In the genomic region with DNA sequence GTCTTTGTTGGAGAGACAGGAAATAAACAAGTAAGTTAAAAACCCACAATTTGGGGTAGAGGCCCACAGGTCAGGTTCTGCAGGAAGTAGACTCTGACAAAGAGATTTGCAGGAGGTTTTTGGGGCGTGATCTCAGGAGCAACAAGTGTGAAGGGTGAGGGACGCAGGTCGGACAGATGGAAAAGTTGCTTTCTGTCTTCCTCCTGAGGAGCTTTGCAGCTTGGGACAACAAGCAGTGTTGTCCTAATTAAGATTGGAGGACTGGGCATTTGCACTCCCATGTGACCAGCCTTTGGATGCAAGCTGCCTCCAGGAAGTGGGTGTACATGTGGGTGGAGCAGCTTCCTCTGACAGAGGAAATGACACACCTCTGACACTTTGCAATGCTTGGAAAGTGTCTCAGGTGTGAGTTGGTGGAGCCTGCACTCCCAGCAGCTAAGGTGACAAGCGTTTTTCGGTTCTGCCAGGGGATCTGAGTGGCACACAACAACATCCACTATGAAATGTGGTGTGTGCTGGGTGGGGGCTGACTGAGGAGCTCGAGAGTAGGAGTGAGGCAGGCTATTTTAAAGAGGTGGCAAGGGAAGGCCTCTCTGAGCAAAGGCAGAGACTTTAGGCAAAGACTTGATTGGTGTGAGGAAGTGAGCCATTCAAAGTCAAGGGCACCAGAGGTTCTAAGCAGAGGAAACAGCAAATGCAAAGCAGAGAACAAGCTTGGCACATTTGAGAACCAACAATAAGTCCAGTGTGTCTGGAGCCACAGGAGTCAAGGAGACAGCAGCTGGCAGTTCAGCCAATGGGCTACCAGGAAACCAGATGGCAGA, we compare ENCODE assay signal across 9 cellular contexts.
DNase-seq lines count a peak whose midpoint lies in the region; ATAC-seq lines count a peak whose summit lies in the region.
"Had no signal": no experiment of that assay in that cellular context is flagged by ENCODE, and none has a peak within 500 bp of the region (broad histone marks: within the 10 kb centered on the region; RNA-seq: fewer than 3 reads in every experiment).

No MANE protein-coding gene starts in this region.

- peak; percentile 55 to 98 (median 91) for DNase-seq in CD4-positive, CD25-positive, alpha-beta regulatory T cell
- peak; percentile 39 to 72 for DNase-seq in activated CD8-positive, alpha-beta memory T cell treated with anti-CD3 and anti-CD28 coated beads for 4 hours (ENCODE audit: low read depth in 2 of 2)
- DNase-seq in globus pallidus (ENCODE audit: low spot score) (peak; percentile 42), AG08395 (ENCODE audit: low spot score) (no peak), GDM1 (lab: John Stamatoyannopoulos, UW) (no peak), NCI-H82 (lab: John Stamatoyannopoulos, UW) (no peak)
- peak; percentile 30 to 48 for DNase-seq in stimulated activated CD8-positive, alpha-beta memory T cell treated with anti-CD3 and anti-CD28 coated beads, Interleukin-2, amount 100 ng/mL, for 1 hour (ENCODE audit: low read depth in 2 of 2)
- DNase-seq: psoas muscle had no signal

- H3K27me3 Mint-ChIP-seq in CD4-positive, CD25-positive, alpha-beta regulatory T cell = no peaks in the 10 kb centered on the region

- peak overlapping the region; percentile 86 for H3K4me3 ChIP-seq in CD4-positive, CD25-positive, alpha-beta regulatory T cell (ENCODE audit: low read depth, low read length)
- H3K4me3 ChIP-seq: psoas muscle had no signal

- peak overlapping the region; percentile 91 for H3K27ac ChIP-seq in CD4-positive, CD25-positive, alpha-beta regulatory T cell (ENCODE audit: insufficient read depth, low read length, poor library complexity, severe bottlenecking)
- H3K27ac ChIP-seq: psoas muscle had no signal

- H3K4me1 ChIP-seq in CD4-positive, CD25-positive, alpha-beta regulatory T cell (ENCODE audit: control insufficient read depth, insufficient read depth, low read length, poor library complexity, severe bottlenecking) = peaks cover 97% of the 10 kb centered on the region
- H3K4me1 ChIP-seq: psoas muscle had no signal

- peak; percentile 89 to 92 for ATAC-seq in CD4-positive, CD25-positive, alpha-beta regulatory T cell (ENCODE audit: low read depth in 2 of 2)
- ATAC-seq in HG03097 (IDR thresholded peaks at IDR 0.05; ENCODE audit: low FRiP score, unreplicated experiment) = peak; percentile 48

- peak overlapping the region; percentile 98 to 99 (median 99) for H3K27ac Mint-ChIP-seq in CD4-positive, CD25-positive, alpha-beta regulatory T cell

- H3K9me3 ChIP-seq in CD4-positive, CD25-positive, alpha-beta regulatory T cell (ENCODE audit: control insufficient read depth in 2 of 2, low read length in 2 of 2) = no peaks in the 10 kb centered on the region
- H3K9me3 ChIP-seq: psoas muscle had no signal

- H3K4me1 Mint-ChIP-seq in CD4-positive, CD25-positive, alpha-beta regulatory T cell = peaks cover 25 to 95% (median 65%) of the 10 kb centered on the region in 4 donors

- peaks cover 0 to 1% (median 0%) of the 10 kb centered on the region in 7 donors for H3K9me3 Mint-ChIP-seq in CD4-positive, CD25-positive, alpha-beta regulatory T cell

- H3K36me3 ChIP-seq in CD4-positive, CD25-positive, alpha-beta regulatory T cell (ENCODE audit: control insufficient read depth, insufficient read depth, low read length) = no peaks in the 10 kb centered on the region

- H3K36me3 Mint-ChIP-seq in CD4-positive, CD25-positive, alpha-beta regulatory T cell = peaks cover 15% of the 10 kb centered on the region

- no peaks in the 10 kb centered on the region for H3K27me3 ChIP-seq in CD4-positive, CD25-positive, alpha-beta regulatory T cell (ENCODE audit: control insufficient read depth, insufficient read depth, low read length)

- H3K4me3 Mint-ChIP-seq in CD4-positive, CD25-positive, alpha-beta regulatory T cell = peak overlapping the region; percentile 80 to 90 (median 87)

Comparison
In these comparisons a context has a peak if more than half of its experiments do, and no peak if none do; other contexts are left out.
1. DNase-seq: peak in CD4-positive, CD25-positive, alpha-beta regulatory T cell (3 of 3), activated CD8-positive, alpha-beta memory T cell treated with anti-CD3 and anti-CD28 coated beads for 4 hours (2 of 2), globus pallidus (single experiment) and stimulated activated CD8-positive, alpha-beta memory T cell treated with anti-CD3 and anti-CD28 coated beads, Interleukin-2, amount 100 ng/mL, for 1 hour (2 of 2); none in AG08395 (single experiment), GDM1 (single experiment) and NCI-H82 (single experiment).